21 cellular contexts compared by ENCODE assay signal in the genomic region with DNA sequence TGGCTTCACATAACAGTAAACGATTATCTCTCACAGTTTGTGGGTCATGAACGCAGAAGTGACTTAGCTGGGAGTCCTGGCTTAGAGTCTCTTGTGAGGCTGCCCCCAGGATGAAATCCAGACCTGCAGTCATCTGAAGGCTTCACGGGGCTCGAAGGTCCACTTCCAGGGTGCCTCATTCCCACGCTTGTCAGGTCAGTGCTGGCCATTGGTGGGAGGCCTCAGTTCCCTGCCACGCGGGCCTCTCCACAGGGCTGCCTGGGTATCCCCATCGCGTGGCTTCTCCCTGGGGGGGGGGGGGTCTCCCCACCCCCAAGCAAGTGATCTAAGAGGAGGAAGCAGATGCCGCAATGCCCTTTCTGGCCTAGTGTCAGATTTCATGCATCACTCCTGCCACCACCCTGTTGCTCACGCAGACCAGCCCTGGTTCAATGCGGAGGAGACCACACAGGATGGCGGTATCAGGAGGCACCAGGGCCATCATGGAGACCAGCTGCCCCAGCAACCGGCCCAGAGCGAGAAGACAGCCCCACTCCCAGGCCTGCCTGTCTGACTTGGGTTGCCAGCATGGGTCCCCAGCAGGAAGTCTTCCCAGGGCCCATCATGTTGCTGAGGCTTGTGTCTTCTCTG.
DNase-seq lines count a peak whose midpoint lies in the region; ATAC-seq and TF ChIP-seq lines count a peak whose summit lies in the region.
"Had no signal": no experiment of that assay in that cellular context is flagged by ENCODE, and none has a peak within 500 bp of the region (broad histone marks: within the 10 kb centered on the region; RNA-seq: fewer than 3 reads in every experiment).

No MANE protein-coding gene starts in this region.

- no peaks in the 10 kb centered on the region for H3K9me3 ChIP-seq in IMR-90 (ENCODE audit: control insufficient read depth, insufficient read depth, low read length)
- H3K9me3 ChIP-seq in SJCRH30 (replicated peaks), result no peaks in the 10 kb centered on the region
- H3K9me3 ChIP-seq: Caco-2, SJSA1 had no signal

- H4K20me1 ChIP-seq in IMR-90 (ENCODE audit: insufficient read depth, low read length), result no peaks in the 10 kb centered on the region

- CTCF ChIA-PET in IMR-90 (lab: Yijun Ruan, JAX), result interaction anchor here (0.7 kb wide), 2 partner anchors 10 to 14 kb away, joined by 3 read pairs; no protein-coding TSS in a partner anchor

- H3K4me3 Mint-ChIP-seq in type B pancreatic cell (no peak overlapping the region), progenitor cell of endocrine pancreas (ENCODE audit: low read depth) (no peak overlapping the region)
- H3K4me3 Mint-ChIP-seq: B cell; CD4-positive, CD25-positive, alpha-beta regulatory T cell had no signal

- no TSS peak for BruUV-seq in IMR-90 (replicated peaks; lab: Mats Ljungman, UMichigan)

- POLR2A ChIA-PET in IMR-90 (lab: Charles Lee; ENCODE audit: unreplicated experiment), result no interaction called here

- H3K27ac Mint-ChIP-seq in type B pancreatic cell, result no peak overlapping the region
- no peak overlapping the region for H3K27ac Mint-ChIP-seq in progenitor cell of endocrine pancreas
- H3K27ac Mint-ChIP-seq: B cell; CD4-positive, CD25-positive, alpha-beta regulatory T cell had no signal

- H3K14ac ChIP-seq in IMR-90 (replicated peaks; ENCODE audit: low read depth, low read length), result no peak overlapping the region

- DNase-seq in IMR-90 (no peak), SJCRH30 (peak; percentile 35 to 49), mesenteric fat pad (ENCODE audit: low spot score) (peak; percentile 62), type B pancreatic cell (ENCODE audit: extremely low spot score, unreplicated experiment) (peak; percentile 58), progenitor cell of endocrine pancreas (ENCODE audit: low spot score, unreplicated experiment) (no peak), putamen (ENCODE audit: low spot score) (no peak)
- DNase-seq: CD4-positive, CD25-positive, alpha-beta regulatory T cell; DMS153; Karpas-422; MM.1S; NCI-H1105 treated with DMSO at 0.1 percent for 48 hours; NCI-H187; NCI-H345; NCI-H526 treated with DMSO at 0.1 percent for 48 hours; NK-92 treated with Interleukin-12 subunit alpha and Interleukin-12 subunit beta, amount 100 ng/mL, for 24 hours; OCI-M1 had no signal

- intact Hi-C loops in IMR-90 (cut with micrococcal nuclease), result no loop called here

- no peak for TF ChIP-seq RAD21 in IMR-90 (IDR thresholded peaks at IDR 0.05; ENCODE audit: low read length)

- no peak overlapping the region for H4K91ac ChIP-seq in IMR-90 (ENCODE audit: insufficient read depth, low read depth, low read length)

- TF ChIP-seq CTCF in IMR-90 (conservative IDR thresholded peaks at IDR 0.05; ENCODE audit: low read depth, low read length) (no peak), type B pancreatic cell (conservative IDR thresholded peaks at IDR 0.05) (no peak), progenitor cell of endocrine pancreas (IDR thresholded peaks at IDR 0.05; ENCODE audit: unreplicated experiment) (no peak)

- H3K23ac ChIP-seq in IMR-90 (ENCODE audit: low read depth, low read length), result no peak overlapping the region

- no peaks in the 10 kb centered on the region for H3K9me3 Mint-ChIP-seq in type B pancreatic cell
- H3K9me3 Mint-ChIP-seq in progenitor cell of endocrine pancreas (ENCODE audit: low read depth), result no peaks in the 10 kb centered on the region

- H3K18ac ChIP-seq in IMR-90 (ENCODE audit: low read depth, low read length), result no peak overlapping the region

- dilution Hi-C loops in IMR-90 (cut with HindIII; ENCODE audit: low sequenced_read_pairs, unreplicated experiment), result no loop called here

- H3K79me1 ChIP-seq in IMR-90 (ENCODE audit: low read depth in 1 of 2, low read length in 2 of 2), result no peaks in the 10 kb centered on the region

- in situ Hi-C loops in IMR-90 (cut with MboI; ENCODE audit: low sequenced_read_pairs), result no loop called here

- 87% methylated on average over 3 of the region's 15 CpGs; no CpG with 5 or more reads in 1 of the 2 experiments for WGBS in IMR-90 (ENCODE audit: extremely low coverage in 2 of 2, insufficient read length in 1 of 2), 2 experiments

- H2AK9ac ChIP-seq in IMR-90 (replicated peaks; ENCODE audit: low read depth, low read length, poor library complexity), result no peak overlapping the region

- ATAC-seq in IMR-90 (ENCODE audit: low read depth), result no peak
- ATAC-seq in HG03469 (IDR thresholded peaks at IDR 0.05; ENCODE audit: unreplicated experiment), result no peak

- H3K9me1 ChIP-seq in IMR-90 (ENCODE audit: insufficient read depth, low read length), result no peaks in the 10 kb centered on the region

- H3K27me3 ChIP-seq in IMR-90 (ENCODE audit: control insufficient read depth, insufficient read depth, low read length) (peaks cover 25% of the 10 kb centered on the region), SJCRH30 (no peaks in the 10 kb centered on the region; the same call in 1 of the 2 replicates)
- H3K27me3 ChIP-seq: SJSA1 had no signal

- no peak overlapping the region for H2BK20ac ChIP-seq in IMR-90 (ENCODE audit: low read depth, low read length)

- H3K27me3 Mint-ChIP-seq in type B pancreatic cell (peaks cover 9% of the 10 kb centered on the region), progenitor cell of endocrine pancreas (peaks cover 20% of the 10 kb centered on the region)

- no peaks in the 10 kb centered on the region for H3K4me1 ChIP-seq in IMR-90 (ENCODE audit: control insufficient read depth, insufficient read depth, low read length)
- H3K4me1 ChIP-seq in SJCRH30, result no peaks in the 10 kb centered on the region
- H3K4me1 ChIP-seq: Caco-2, SJSA1 had no signal

- no peak overlapping the region for H2BK5ac ChIP-seq in IMR-90 (ENCODE audit: low read depth, low read length, poor library complexity, severe bottlenecking)

- no peak overlapping the region for H3K4ac ChIP-seq in IMR-90 (ENCODE audit: low read depth, low read length)

- no peak overlapping the region for H3K4me3 ChIP-seq in IMR-90 (ENCODE audit: insufficient read depth, low read depth, low read length)
- H3K4me3 ChIP-seq in SJCRH30, result no peak overlapping the region
- H3K4me3 ChIP-seq: SJSA1 had no signal

- no peak overlapping the region for H4K5ac ChIP-seq in IMR-90 (ENCODE audit: low read depth, low read length)

- H3K27ac ChIP-seq in IMR-90 (ENCODE audit: insufficient read depth, low read length), result no peak overlapping the region
- H3K27ac ChIP-seq in SJCRH30, result no peak overlapping the region
- H3K27ac ChIP-seq: RWPE1, SJSA1 had no signal

- H3K36me3 ChIP-seq in IMR-90 (ENCODE audit: control insufficient read depth, insufficient read depth, low read length) (no peaks in the 10 kb centered on the region), SJCRH30 (no peaks in the 10 kb centered on the region)
- H3K36me3 ChIP-seq: SJSA1 had no signal

- H3K56ac ChIP-seq in IMR-90 (ENCODE audit: extremely low read depth, insufficient read depth, low read length), result no peak overlapping the region

- H3K4me1 Mint-ChIP-seq in type B pancreatic cell (ENCODE audit: unreplicated experiment) (peaks cover 4% of the 10 kb centered on the region), progenitor cell of endocrine pancreas (ENCODE audit: low read depth) (no peaks in the 10 kb centered on the region)
- H3K4me1 Mint-ChIP-seq: B cell; CD4-positive, CD25-positive, alpha-beta regulatory T cell had no signal

- H3K36me3 Mint-ChIP-seq in type B pancreatic cell (no peaks in the 10 kb centered on the region), progenitor cell of endocrine pancreas (ENCODE audit: insufficient read depth) (no peaks in the 10 kb centered on the region)
- H3K36me3 Mint-ChIP-seq: CD4-positive, CD25-positive, alpha-beta regulatory T cell had no signal

- no peak overlapping the region for H2AK5ac ChIP-seq in IMR-90 (ENCODE audit: low read depth, low read length)

- no peak for TF ChIP-seq POLR2A in IMR-90 (IDR thresholded peaks at IDR 0.05; ENCODE audit: low read depth, low read length)

- no peak overlapping the region for H3K4me2 ChIP-seq in IMR-90 (ENCODE audit: low read depth, low read length)

- H2AFZ ChIP-seq in IMR-90 (replicated peaks; ENCODE audit: low read length, poor library complexity), result peak overlapping the region; percentile 8

- no peak overlapping the region for H4K8ac ChIP-seq in IMR-90 (ENCODE audit: low read depth in 2 of 2, low read length in 2 of 2)

- H3K9ac ChIP-seq in IMR-90 (ENCODE audit: low read depth, low read length), result no peak overlapping the region

- no peak overlapping the region for H2BK15ac ChIP-seq in IMR-90 (ENCODE audit: low read depth, low read length)

- H2BK120ac ChIP-seq in IMR-90 (ENCODE audit: low read depth, low read length), result no peak overlapping the region

TF ChIP-seq in IMR-90, 13 proteins besides CTCF, POLR2A, EP300 and RAD21:
- TF ChIP-seq MAZ (IDR thresholded peaks at IDR 0.05; ENCODE audit: borderline replicate concordance, low read depth, low read length) (no peak), BHLHE40 (IDR thresholded peaks at IDR 0.05; ENCODE audit: low read depth, low read length) (no peak), NFE2L2 (IDR thresholded peaks at IDR 0.05; ENCODE audit: low read depth, low read length) (no peak), CEBPB (IDR thresholded peaks at IDR 0.05; ENCODE audit: low read depth, low read length) (no peak), MAFK (IDR thresholded peaks at IDR 0.05; ENCODE audit: low read depth, low read length) (no peak), SMC3 (IDR thresholded peaks at IDR 0.05; ENCODE audit: low read depth, low read length) (no peak), RCOR1 (IDR thresholded peaks at IDR 0.05; ENCODE audit: insufficient replicate concordance, low read length) (no peak), FOS (IDR thresholded peaks at IDR 0.05; ENCODE audit: low read depth, low read length) (no peak), CHD1 (IDR thresholded peaks at IDR 0.05; ENCODE audit: low read depth, low read length) (no peak)
- TF ChIP-seq, protein P1, sequence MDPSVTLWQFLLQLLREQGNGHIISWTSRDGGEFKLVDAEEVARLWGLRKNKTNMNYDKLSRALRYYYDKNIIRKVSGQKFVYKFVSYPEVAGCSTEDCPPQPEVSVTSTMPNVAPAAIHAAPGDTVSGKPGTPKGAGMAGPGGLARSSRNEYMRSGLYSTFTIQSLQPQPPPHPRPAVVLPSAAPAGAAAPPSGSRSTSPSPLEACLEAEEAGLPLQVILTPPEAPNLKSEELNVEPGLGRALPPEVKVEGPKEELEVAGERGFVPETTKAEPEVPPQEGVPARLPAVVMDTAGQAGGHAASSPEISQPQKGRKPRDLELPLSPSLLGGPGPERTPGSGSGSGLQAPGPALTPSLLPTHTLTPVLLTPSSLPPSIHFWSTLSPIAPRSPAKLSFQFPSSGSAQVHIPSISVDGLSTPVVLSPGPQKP (IDR thresholded peaks at IDR 0.05; ENCODE audit: borderline replicate concordance, low read depth, low read length), result no peak

Comparison
In these comparisons a context has a peak if more than half of its experiments do, and no peak if none do; other contexts are left out.
1. DNase-seq: peak in SJCRH30 (2 of 2), mesenteric fat pad (single experiment) and type B pancreatic cell (single experiment); none in IMR-90 (single experiment), progenitor cell of endocrine pancreas (single experiment) and putamen (single experiment).